In genomic region chr3:138726042-138726441, GRCh38 we compare ENCODE assay signal across 8 cellular contexts.
DNase-seq lines count a peak whose midpoint lies in the region; ATAC-seq and TF ChIP-seq lines count a peak whose summit lies in the region.
"Not testable (repeated sequence)": the region's sequence is repeated elsewhere in the genome, so short reads cannot be mapped to it uniquely, and the experiment has no call there.

No MANE protein-coding gene starts in this region.

- DNase-seq in GM13977 (ENCODE audit: low spot score) (peak; percentile 18), choroid plexus epithelial cell (ENCODE audit: low read depth) (peak; percentile 64)
- DNase-seq in activated B cell treated with CpG ODN at 0.5 μM for 24 hours; lower lobe of right lung; stimulated activated naive B cell treated with anti-CD40 and anti-IgM and Interleukin-4, amounts not matched to agents 10 μg/mL and 1 μg/mL and 100 μg/mL, for 72 hours: not testable (repeated sequence)

- not testable (repeated sequence) for H3K36me3 ChIP-seq in lower lobe of right lung

- H3K4me1 ChIP-seq in lower lobe of right lung = not testable (repeated sequence)

- peaks cover 12% of the 10 kb centered on the region for H3K4me1 Mint-ChIP-seq in activated B cell treated with CpG ODN at 0.5 μM for 24 hours
- H3K4me1 Mint-ChIP-seq in stimulated activated naive B cell treated with anti-CD40 and anti-IgM and Interleukin-4, amounts not matched to agents 10 μg/mL and 1 μg/mL and 100 μg/mL, for 72 hours = peaks cover 15 to 17% of the 10 kb centered on the region in 2 donors

- not testable (repeated sequence) for H3K9me3 Mint-ChIP-seq in activated B cell treated with CpG ODN at 0.5 μM for 24 hours; stimulated activated naive B cell treated with anti-CD40 and anti-IgM and Interleukin-4, amounts not matched to agents 10 μg/mL and 1 μg/mL and 100 μg/mL, for 72 hours

- POLR2A ChIA-PET in activated B cell treated with CpG ODN at 0.5 μM for 24 hours (lab: Charles Lee) = not testable (repeated sequence)

- H3K9me3 ChIP-seq in lower lobe of right lung = not testable (repeated sequence)

- not testable (repeated sequence) for H3K27me3 Mint-ChIP-seq in activated B cell treated with CpG ODN at 0.5 μM for 24 hours; stimulated activated naive B cell treated with anti-CD40 and anti-IgM and Interleukin-4, amounts not matched to agents 10 μg/mL and 1 μg/mL and 100 μg/mL, for 72 hours

- H3K4me3 Mint-ChIP-seq in activated B cell treated with CpG ODN at 0.5 μM for 24 hours = not testable (repeated sequence)
- peak overlapping the region in 1 of 2 donors; percentile 25 for H3K4me3 Mint-ChIP-seq in stimulated activated naive B cell treated with anti-CD40 and anti-IgM and Interleukin-4, amounts not matched to agents 10 μg/mL and 1 μg/mL and 100 μg/mL, for 72 hours

- not testable (repeated sequence) for H3K27me3 ChIP-seq in lower lobe of right lung (ENCODE audit: low read depth)

- CTCF ChIA-PET in activated B cell treated with CpG ODN at 0.5 μM for 24 hours (lab: Charles Lee) = not testable (repeated sequence)

- not testable (repeated sequence) for H3K27ac ChIP-seq in lower lobe of right lung

- ATAC-seq in GM19463 (IDR thresholded peaks at IDR 0.05; ENCODE audit: unreplicated experiment) = peak; percentile 71
- ATAC-seq in HG02678 (IDR thresholded peaks at IDR 0.05; ENCODE audit: unreplicated experiment) = peak; percentile 71
- peak; percentile 51 for ATAC-seq in HG03460 (IDR thresholded peaks at IDR 0.05; ENCODE audit: unreplicated experiment)
- not testable (repeated sequence) for ATAC-seq in activated B cell treated with CpG ODN at 0.5 μM for 24 hours (ENCODE audit: low read depth)
- peak; percentile 54 to 81 for ATAC-seq in lower lobe of right lung
- peak; percentile 27 to 52 for ATAC-seq in stimulated activated naive B cell treated with anti-CD40 and anti-IgM and Interleukin-4, amounts not matched to agents 10 μg/mL and 1 μg/mL and 100 μg/mL, for 72 hours (replicated peaks)

- H3K36me3 Mint-ChIP-seq in activated B cell treated with CpG ODN at 0.5 μM for 24 hours (ENCODE audit: low read depth) = peaks cover 26% of the 10 kb centered on the region
- peaks cover 17 to 20% of the 10 kb centered on the region in 2 donors for H3K36me3 Mint-ChIP-seq in stimulated activated naive B cell treated with anti-CD40 and anti-IgM and Interleukin-4, amounts not matched to agents 10 μg/mL and 1 μg/mL and 100 μg/mL, for 72 hours

- not testable (repeated sequence) for H3K4me3 ChIP-seq in choroid plexus epithelial cell (ENCODE audit: low read depth, low read length); lower lobe of right lung

- not testable (repeated sequence) for TF ChIP-seq CTCF in GM13977 (IDR thresholded peaks at IDR 0.05; ENCODE audit: extremely low read depth, insufficient read depth, missing control alignments); activated B cell treated with CpG ODN at 0.5 μM for 24 hours (IDR thresholded peaks at IDR 0.05); choroid plexus epithelial cell (conservative IDR thresholded peaks at IDR 0.05; ENCODE audit: low read depth, low read length); lower lobe of right lung (IDR thresholded peaks at IDR 0.05)

- H3K27ac Mint-ChIP-seq in activated B cell treated with CpG ODN at 0.5 μM for 24 hours = peak overlapping the region; percentile 10
- not testable (repeated sequence) for H3K27ac Mint-ChIP-seq in stimulated activated naive B cell treated with anti-CD40 and anti-IgM and Interleukin-4, amounts not matched to agents 10 μg/mL and 1 μg/mL and 100 μg/mL, for 72 hours

- in situ Hi-C loops in GM13977 (cut with MboI; ENCODE audit: low pct_unique_long_range_greater_than_20kb, low sequenced_read_pairs, unreplicated experiment) = not testable (repeated sequence)

- intact Hi-C loops in activated B cell treated with CpG ODN at 0.5 μM for 24 hours (cut with micrococcal nuclease); lower lobe of right lung (cut with DNase I): not testable (repeated sequence)
